18 cellular contexts compared by ENCODE assay signal in the genomic region with DNA sequence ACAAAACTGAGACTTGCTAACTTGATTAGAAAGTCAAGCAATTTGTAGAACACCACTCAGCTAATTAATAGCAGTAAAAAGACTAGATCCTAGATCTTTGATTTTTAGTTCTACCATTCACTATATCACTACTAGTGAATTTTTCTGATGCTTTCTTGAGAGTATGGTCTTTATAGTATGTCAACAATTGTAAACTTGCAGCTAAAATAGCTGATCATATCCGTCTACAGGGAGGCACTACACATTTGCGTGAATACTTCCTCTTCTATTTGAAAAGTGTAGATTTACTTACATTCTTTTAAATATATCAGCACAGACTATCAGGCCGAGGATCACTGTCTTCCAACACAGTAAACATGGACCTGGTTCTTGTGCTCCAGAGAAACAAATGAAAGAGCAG. TPM values are rescaled to one million over a fixed set of nuclear protein-coding genes. Genes with fewer than 3 reads are reported as not detected.
DNase-seq lines count a peak whose midpoint lies in the region; ATAC-seq, FAIRE-seq and TF ChIP-seq lines count a peak whose summit lies in the region.
"Had no signal": no experiment of that assay in that cellular context is flagged by ENCODE, and none has a peak within 500 bp of the region (broad histone marks: within the 10 kb centered on the region; RNA-seq: fewer than 3 reads in every experiment).

No MANE protein-coding gene starts in this region.

- TF ChIP-seq POLR2A in GM12891 (IDR thresholded peaks at IDR 0.05; ENCODE audit: low read depth, low read length) = no peak

- no peak for ATAC-seq in omental fat pad (ENCODE audit: low FRiP score)
- ATAC-seq in GM18861 (IDR thresholded peaks at IDR 0.05; ENCODE audit: unreplicated experiment) = no peak
- ATAC-seq in SK-N-SH treated with all-trans-retinoic acid at 6 μM for 48 hours = no peak

- FAIRE-seq in GM12891 (lab: Jason Lieb, UNC) = peak; percentile 38
- FAIRE-seq: islet of Langerhans had no signal

- H3K9me3 ChIP-seq in mucosa of rectum (ENCODE audit: control insufficient read depth in 2 of 2, low read length in 2 of 2) = no peaks in the 10 kb centered on the region
- H3K9me3 ChIP-seq: BE2C had no signal

- H3K4me1 ChIP-seq in mucosa of rectum (ENCODE audit: control insufficient read depth in 2 of 2, insufficient read depth in 2 of 2, low read length in 2 of 2) = peaks cover 4 to 10% of the 10 kb centered on the region in 2 donors
- H3K4me1 ChIP-seq: BE2C had no signal

- H3K27me3 ChIP-seq in mucosa of rectum (ENCODE audit: control insufficient read depth in 2 of 2, insufficient read depth in 2 of 2, low read length in 2 of 2) = no peaks in the 10 kb centered on the region
- H3K27me3 ChIP-seq: BE2C had no signal

- DNase-seq in CD14-positive monocyte (ENCODE audit: low spot score) (no peak), GM12891 (ENCODE audit: insufficient read length, low spot score) (no peak), omental fat pad (ENCODE audit: low spot score) (no peak), type B pancreatic cell (ENCODE audit: extremely low spot score, unreplicated experiment) (no peak)
- DNase-seq in activated CD4-positive, alpha-beta memory T cell treated with anti-CD3 and anti-CD28 coated beads, Interleukin-2, amount 10 ng/mL, durations not matched to agents 7 days and 5 days = no peak
- DNase-seq: amygdala, BE2C, HFFc6, NCI-H2081 treated with DMSO at 0.1 percent for 48 hours, NCI-H748 treated with DMSO at 0.1 percent for 48 hours had no signal

- no peak overlapping the region for H3K9ac ChIP-seq in mucosa of rectum (ENCODE audit: low read depth in 1 of 2, low read length in 2 of 2)

- TF ChIP-seq CTCF in CD14-positive monocyte (IDR thresholded peaks at IDR 0.05) = no peak
- TF ChIP-seq CTCF in omental fat pad (IDR thresholded peaks at IDR 0.05) = no peak
- TF ChIP-seq CTCF in type B pancreatic cell (conservative IDR thresholded peaks at IDR 0.05) = no peak

- H3K36me3 Mint-ChIP-seq in CD14-positive monocyte = no peaks in the 10 kb centered on the region
- H3K36me3 Mint-ChIP-seq in activated CD4-positive, alpha-beta memory T cell treated with anti-CD3 and anti-CD28 coated beads, Interleukin-2, amount 10 ng/mL, durations not matched to agents 7 days and 5 days (ENCODE audit: low read depth) = peaks cover 3% of the 10 kb centered on the region
- H3K36me3 Mint-ChIP-seq in type B pancreatic cell = no peaks in the 10 kb centered on the region

- no peaks in the 10 kb centered on the region for H3K36me3 ChIP-seq in mucosa of rectum (ENCODE audit: control insufficient read depth in 2 of 2, insufficient read depth in 2 of 2, low read length in 2 of 2)
- H3K36me3 ChIP-seq: BE2C had no signal

- no peak overlapping the region for H3K4me3 ChIP-seq in mucosa of rectum (ENCODE audit: low read length in 2 of 2)

- H3K27ac Mint-ChIP-seq in CD14-positive monocyte = peak overlapping the region; percentile 69 to 95 (median 91)
- H3K27ac Mint-ChIP-seq in activated CD4-positive, alpha-beta memory T cell treated with anti-CD3 and anti-CD28 coated beads, Interleukin-2, amount 10 ng/mL, durations not matched to agents 7 days and 5 days = peak overlapping the region; percentile 99
- no peak overlapping the region for H3K27ac Mint-ChIP-seq in type B pancreatic cell
- H3K27ac Mint-ChIP-seq: HFFc6 had no signal

- intact Hi-C loops in CD14-positive monocyte (cut with micrococcal nuclease) = loop anchor here in 1 of 2 donors (10.0 kb wide), 1 partner anchor 55 kb away; no protein-coding TSS in a partner anchor

- CTCF ChIA-PET in activated CD4-positive, alpha-beta memory T cell treated with anti-CD3 and anti-CD28 coated beads, Interleukin-2, amount 10 ng/mL, durations not matched to agents 7 days and 5 days (lab: Charles Lee) = interaction anchor here (1.0 to 7.2 kb wide), 8 partner anchors 10 to 105 kb away, joined by 3 to 99 read pairs (median 10); a partner anchor contains a TSS

- H3K9me3 Mint-ChIP-seq in CD14-positive monocyte (peaks cover 0 to 3% (median 0%) of the 10 kb centered on the region in 7 donors), type B pancreatic cell (no peaks in the 10 kb centered on the region)
- no peaks in the 10 kb centered on the region for H3K9me3 Mint-ChIP-seq in activated CD4-positive, alpha-beta memory T cell treated with anti-CD3 and anti-CD28 coated beads, Interleukin-2, amount 10 ng/mL, durations not matched to agents 7 days and 5 days
- H3K9me3 Mint-ChIP-seq: HFFc6 had no signal

- POLR2A ChIA-PET in activated CD4-positive, alpha-beta memory T cell treated with anti-CD3 and anti-CD28 coated beads, Interleukin-2, amount 10 ng/mL, durations not matched to agents 7 days and 5 days (lab: Charles Lee) = interaction anchor here (0.6 to 7.4 kb wide), 24 partner anchors 9 to 462 kb away, joined by 3 to 512 read pairs (median 12); a partner anchor contains a TSS

- peak overlapping the region; percentile 28 to 80 for H3K27ac ChIP-seq in mucosa of rectum (ENCODE audit: low read depth in 2 of 2, low read length in 2 of 2)
- H3K27ac ChIP-seq: epithelial cell of prostate had no signal

- H3K4me3 Mint-ChIP-seq in CD14-positive monocyte (no peak overlapping the region), type B pancreatic cell (no peak overlapping the region)
- peak overlapping the region; percentile 82 for H3K4me3 Mint-ChIP-seq in activated CD4-positive, alpha-beta memory T cell treated with anti-CD3 and anti-CD28 coated beads, Interleukin-2, amount 10 ng/mL, durations not matched to agents 7 days and 5 days
- H3K4me3 Mint-ChIP-seq: HFFc6 had no signal

- H3K27me3 Mint-ChIP-seq in CD14-positive monocyte (ENCODE audit: low read depth in 3 of 3) = peaks cover 0 to 3% (median 0%) of the 10 kb centered on the region in 3 donors
- no peaks in the 10 kb centered on the region for H3K27me3 Mint-ChIP-seq in activated CD4-positive, alpha-beta memory T cell treated with anti-CD3 and anti-CD28 coated beads, Interleukin-2, amount 10 ng/mL, durations not matched to agents 7 days and 5 days
- H3K27me3 Mint-ChIP-seq in type B pancreatic cell = no peaks in the 10 kb centered on the region

- H3K4me1 Mint-ChIP-seq in CD14-positive monocyte (peaks cover 36% of the 10 kb centered on the region), type B pancreatic cell (ENCODE audit: unreplicated experiment) (no peaks in the 10 kb centered on the region)
- H3K4me1 Mint-ChIP-seq in activated CD4-positive, alpha-beta memory T cell treated with anti-CD3 and anti-CD28 coated beads, Interleukin-2, amount 10 ng/mL, durations not matched to agents 7 days and 5 days = peaks cover 85% of the 10 kb centered on the region

TF ChIP-seq in GM12891, 5 proteins besides CTCF, POLR2A, EP300 and RAD21:
- no peak for TF ChIP-seq PAX5 (IDR thresholded peaks at IDR 0.05; ENCODE audit: insufficient read depth, low read length, severe bottlenecking)
- no peak for TF ChIP-seq POLR2AphosphoS5 (IDR thresholded peaks at IDR 0.05; ENCODE audit: low read depth, low read length)
- TF ChIP-seq TAF1 (IDR thresholded peaks at IDR 0.05; ENCODE audit: low read depth, low read length) = no peak
- TF ChIP-seq POU2F2 (IDR thresholded peaks at IDR 0.05; ENCODE audit: low read depth, low read length) = no peak
- no peak for TF ChIP-seq SPI1 (IDR thresholded peaks at IDR 0.05; ENCODE audit: low read depth, low read length)

TF ChIP-seq in SK-N-SH treated with all-trans-retinoic acid at 6 μM for 48 hours, 23 proteins besides CTCF, POLR2A, EP300 and RAD21 (continues in another document):
- no peak for TF ChIP-seq ESRRG (CRISPR knock-in tag; IDR thresholded peaks at IDR 0.05)
- TF ChIP-seq RARB (CRISPR knock-in tag; IDR thresholded peaks at IDR 0.05) = no peak
- no peak for TF ChIP-seq ZFP30 (CRISPR knock-in tag; IDR thresholded peaks at IDR 0.05)
- no peak for TF ChIP-seq BACH2 (CRISPR knock-in tag; IDR thresholded peaks at IDR 0.05; ENCODE audit: borderline replicate concordance)
- no peak for TF ChIP-seq ARNTL (CRISPR knock-in tag; IDR thresholded peaks at IDR 0.05; ENCODE audit: borderline replicate concordance, low read depth)
- no peak for TF ChIP-seq SNAI2 (CRISPR knock-in tag; IDR thresholded peaks at IDR 0.05)
- no peak for TF ChIP-seq TCF4 (CRISPR knock-in tag; IDR thresholded peaks at IDR 0.05; ENCODE audit: borderline replicate concordance)
- TF ChIP-seq OSR1 (CRISPR knock-in tag; IDR thresholded peaks at IDR 0.05) = no peak
- TF ChIP-seq ZFP3 (CRISPR knock-in tag; IDR thresholded peaks at IDR 0.05) = no peak
- TF ChIP-seq GLIS3 (CRISPR knock-in tag; IDR thresholded peaks at IDR 0.05) = no peak
- no peak for TF ChIP-seq ISL1 (CRISPR knock-in tag; IDR thresholded peaks at IDR 0.05)
- TF ChIP-seq ZNF70 (CRISPR knock-in tag; IDR thresholded peaks at IDR 0.05) = no peak
- TF ChIP-seq, protein P1, sequence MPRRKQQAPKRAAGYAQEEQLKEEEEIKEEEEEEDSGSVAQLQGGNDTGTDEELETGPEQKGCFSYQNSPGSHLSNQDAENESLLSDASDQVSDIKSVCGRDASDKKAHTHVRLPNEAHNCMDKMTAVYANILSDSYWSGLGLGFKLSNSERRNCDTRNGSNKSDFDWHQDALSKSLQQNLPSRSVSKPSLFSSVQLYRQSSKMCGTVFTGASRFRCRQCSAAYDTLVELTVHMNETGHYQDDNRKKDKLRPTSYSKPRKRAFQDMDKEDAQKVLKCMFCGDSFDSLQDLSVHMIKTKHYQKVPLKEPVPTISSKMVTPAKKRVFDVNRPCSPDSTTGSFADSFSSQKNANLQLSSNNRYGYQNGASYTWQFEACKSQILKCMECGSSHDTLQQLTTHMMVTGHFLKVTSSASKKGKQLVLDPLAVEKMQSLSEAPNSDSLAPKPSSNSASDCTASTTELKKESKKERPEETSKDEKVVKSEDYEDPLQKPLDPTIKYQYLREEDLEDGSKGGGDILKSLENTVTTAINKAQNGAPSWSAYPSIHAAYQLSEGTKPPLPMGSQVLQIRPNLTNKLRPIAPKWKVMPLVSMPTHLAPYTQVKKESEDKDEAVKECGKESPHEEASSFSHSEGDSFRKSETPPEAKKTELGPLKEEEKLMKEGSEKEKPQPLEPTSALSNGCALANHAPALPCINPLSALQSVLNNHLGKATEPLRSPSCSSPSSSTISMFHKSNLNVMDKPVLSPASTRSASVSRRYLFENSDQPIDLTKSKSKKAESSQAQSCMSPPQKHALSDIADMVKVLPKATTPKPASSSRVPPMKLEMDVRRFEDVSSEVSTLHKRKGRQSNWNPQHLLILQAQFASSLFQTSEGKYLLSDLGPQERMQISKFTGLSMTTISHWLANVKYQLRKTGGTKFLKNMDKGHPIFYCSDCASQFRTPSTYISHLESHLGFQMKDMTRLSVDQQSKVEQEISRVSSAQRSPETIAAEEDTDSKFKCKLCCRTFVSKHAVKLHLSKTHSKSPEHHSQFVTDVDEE (CRISPR knock-in tag; IDR thresholded peaks at IDR 0.05) = no peak
- TF ChIP-seq CSDC2 (CRISPR knock-in tag; IDR thresholded peaks at IDR 0.05) = no peak

RNA-seq across cellular contexts. Expression of a gene that starts 18.6 kb away (rescaled TPM):
- 100 to 1,000 TPM; 667 to 992 TPM for polyA plus RNA-seq in CD14-positive monocyte
- polyA plus RNA-seq in GM12891 (2012; ENCODE audit: low read depth, missing spikeins) = 55.1 TPM
- total RNA-seq in activated CD4-positive, alpha-beta memory T cell treated with anti-CD3 and anti-CD28 coated beads, Interleukin-2, amount 10 ng/mL, durations not matched to agents 7 days and 5 days = 100 to 1,000 TPM; 724 to 731 TPM
- 100 to 1,000 TPM in 1 of 4 donors, 10 to 100 TPM in 3; 36.5 to 127 (median 67.1) TPM for total RNA-seq in omental fat pad
- total RNA-seq in type B pancreatic cell (ENCODE audit: low replicate concordance) = not detected in 2 replicates
- total RNA-seq: chondrocyte, Daoy, HT-29 had no signal

Comparison
In these comparisons a context has a peak if more than half of its experiments do, and no peak if none do; other contexts are left out.
1. RNA of a gene that starts 18.6 kb away (total RNA-seq): 724 to 731 TPM in activated CD4-positive, alpha-beta memory T cell treated with anti-CD3 and anti-CD28 coated beads, Interleukin-2, amount 10 ng/mL, durations not matched to agents 7 days and 5 days and 36.5 to 127 TPM in omental fat pad; not detected in type B pancreatic cell; every median in the first group is over 10 times any median in the second.